In the genomic region with DNA sequence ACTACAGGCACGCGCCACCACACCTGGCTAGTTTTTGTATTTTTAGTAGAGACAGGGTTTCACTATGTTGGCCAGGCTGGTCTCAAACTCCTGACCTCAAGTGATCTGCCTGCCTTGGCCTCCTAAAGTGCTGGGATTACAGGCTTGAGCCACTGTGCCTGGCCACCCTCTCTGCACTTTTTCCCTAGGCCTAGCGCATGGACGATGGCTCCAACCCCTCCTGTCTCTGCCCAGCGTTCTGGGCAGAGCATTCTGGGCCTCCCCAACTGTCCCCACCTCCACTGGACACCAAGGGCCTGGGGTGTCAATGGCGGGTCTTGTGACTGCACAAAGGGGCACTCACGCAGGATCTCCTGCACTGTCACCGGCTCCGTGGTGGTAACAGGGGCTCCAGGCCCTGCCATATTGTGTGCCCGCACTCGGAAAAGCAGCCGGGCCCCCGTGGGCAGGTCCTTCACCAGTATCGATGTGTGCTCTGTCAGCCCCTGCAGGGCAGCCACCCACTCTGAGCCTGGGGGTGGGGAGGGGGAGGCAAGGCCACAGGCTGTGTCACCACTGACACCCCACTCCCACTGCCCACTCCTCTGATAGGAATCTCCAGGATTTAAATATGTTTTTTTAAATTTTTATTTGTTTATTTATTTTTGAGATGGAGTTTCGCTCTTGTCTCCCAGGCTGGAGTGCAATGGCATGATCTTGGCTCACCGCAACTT, we compare ENCODE assay signal across 14 cellular contexts. TPM values are rescaled to one million over a fixed set of nuclear protein-coding genes. Genes with fewer than 3 reads are reported as not detected.
A peak's percentile ranks its signal among the peaks of the same experiment; 100 is the strongest.
DNase-seq lines count a peak whose midpoint lies in the region; FAIRE-seq and TF ChIP-seq lines count a peak whose summit lies in the region.
"Not testable (repeated sequence)": the region's sequence is repeated elsewhere in the genome, so short reads cannot be mapped to it uniquely, and the experiment has no call there.
"Had no signal": no experiment of that assay in that cellular context is flagged by ENCODE, and none has a peak within 500 bp of the region (broad histone marks: within the 10 kb centered on the region; RNA-seq: fewer than 3 reads in every experiment).

No MANE protein-coding gene starts in this region.

- H4K20me1 ChIP-seq in neural progenitor cell (ENCODE audit: low read depth); osteoblast (ENCODE audit: insufficient read depth, low read length): not testable (repeated sequence)

- H3K27ac Mint-ChIP-seq in neural progenitor cell: not testable (repeated sequence)

- H3F3A ChIP-seq in neural progenitor cell (ENCODE audit: low read depth): not testable (repeated sequence)

- FAIRE-seq in kidney (lab: Jason Lieb, UNC): not testable (repeated sequence)

- H3K27me3 ChIP-seq in cardiac muscle cell; right atrium auricular region; neural progenitor cell; osteoblast (ENCODE audit: insufficient read depth, low read length): not testable (repeated sequence)

- not testable (repeated sequence) for H3K4me1 Mint-ChIP-seq in neural progenitor cell

- not testable (repeated sequence) for H3K9ac ChIP-seq in kidney (ENCODE audit: low read length in 2 of 2); neural progenitor cell

- not testable (repeated sequence) for H3K4me3 ChIP-seq in cardiac muscle cell; right atrium auricular region; kidney (ENCODE audit: low read length in 2 of 2); neural progenitor cell; osteoblast (ENCODE audit: insufficient read depth, low read length)

- H3K27me3 Mint-ChIP-seq in neural progenitor cell (ENCODE audit: insufficient read depth, low read depth): not testable (repeated sequence)

- H3K4me1 ChIP-seq in cardiac muscle cell (ENCODE audit: low read depth); kidney (ENCODE audit: control insufficient read depth in 1 of 2, insufficient read depth in 1 of 2, low read depth in 1 of 2, low read length in 2 of 2); neural progenitor cell; osteoblast (ENCODE audit: insufficient read depth, low read length): not testable (repeated sequence)
- H3K4me1 ChIP-seq in right atrium auricular region: peaks cover 0 to 37% of the 10 kb centered on the region in 2 donors

- DNase-seq in ecto neural progenitor cell (ENCODE audit: low spot score) (peak; percentile 38), kidney (peak; percentile 59), neural progenitor cell (ENCODE audit: low spot score) (peak; percentile 1), osteoblast (ENCODE audit: insufficient read length, low spot score, missing footprints) (peak; percentile 59)
- DNase-seq in cardiac muscle cell (ENCODE audit: low read depth in 1 of 2, low spot score in 1 of 2); right atrium auricular region (ENCODE audit: low spot score): not testable (repeated sequence)

- intact Hi-C loops in kidney (cut with DNase I): not testable (repeated sequence)

- H2AFZ ChIP-seq in neural progenitor cell (replicated peaks); osteoblast (ENCODE audit: low read length): not testable (repeated sequence)

- H3K27ac ChIP-seq in cardiac muscle cell (peak overlapping the region; percentile 85), right atrium auricular region (peak overlapping the region; percentile 3 to 16)
- not testable (repeated sequence) for H3K27ac ChIP-seq in kidney (ENCODE audit: low read depth in 2 of 2, low read length in 2 of 2); neural progenitor cell; osteoblast (ENCODE audit: low read depth, low read length)

- H3K36me3 Mint-ChIP-seq in neural progenitor cell: not testable (repeated sequence)

- peaks cover 83% of the 10 kb centered on the region for H3K36me3 ChIP-seq in cardiac muscle cell
- peaks cover 94% of the 10 kb centered on the region for H3K36me3 ChIP-seq in right atrium auricular region
- H3K36me3 ChIP-seq in kidney (ENCODE audit: control insufficient read depth in 1 of 2, insufficient read depth in 2 of 2, low read length in 2 of 2); neural progenitor cell; osteoblast (ENCODE audit: insufficient read depth, low read length): not testable (repeated sequence)

- H3K4me3 Mint-ChIP-seq in neural progenitor cell: not testable (repeated sequence)

- H3K9me3 ChIP-seq in cardiac muscle cell (ENCODE audit: low read depth); right atrium auricular region; kidney (ENCODE audit: control insufficient read depth in 1 of 2, low read length in 2 of 2); neural progenitor cell (ENCODE audit: low read depth); osteoblast (ENCODE audit: low read depth, low read length): not testable (repeated sequence)

- not testable (repeated sequence) for H3K9me3 Mint-ChIP-seq in neural progenitor cell

- H3K79me2 ChIP-seq in neural progenitor cell (ENCODE audit: low read depth); osteoblast (ENCODE audit: insufficient read depth, low read length): not testable (repeated sequence)

- TF ChIP-seq CTCF in cardiac muscle cell (IDR thresholded peaks at IDR 0.05; ENCODE audit: low read depth, low read length); right atrium auricular region (IDR thresholded peaks at IDR 0.05); kidney (IDR thresholded peaks at IDR 0.05; ENCODE audit: borderline replicate concordance, extremely low read depth, insufficient read depth); neural progenitor cell (IDR thresholded peaks at IDR 0.05); osteoblast (IDR thresholded peaks at IDR 0.05; ENCODE audit: extremely low read depth, low read depth, low read length): not testable (repeated sequence)

- H3K4me2 ChIP-seq in neural progenitor cell; osteoblast (ENCODE audit: insufficient read depth, low read length): not testable (repeated sequence)

RNA-seq across cellular contexts. Expression of gene MYBPC3, which starts 17.6 kb away (rescaled TPM):
- total RNA-seq in cardiac muscle cell (489 and 605 TPM in 2 replicates), right atrium auricular region (1,000 to 10,000 TPM in 1 of 2 donors, 100 to 1,000 TPM in 1; 797 to 1,210 TPM), kidney (0.19 TPM), neural progenitor cell (ENCODE audit: low replicate concordance) (0.06 and 0.12 TPM in 2 replicates), osteoblast (not detected in 2 replicates)
- polyA plus RNA-seq in cardiac muscle cell (476 and 751 TPM in 2 replicates), kidney (ENCODE audit: insufficient read depth, low read depth, low replicate concordance) (0.52 TPM)
- total RNA-seq: A673; CD4-positive, alpha-beta memory T cell; CD4-positive, CD25-positive, alpha-beta regulatory T cell; CD8-positive, alpha-beta memory T cell; Daoy; G401; GM12878 had no signal
- polyA plus RNA-seq: AG04450; CD4-positive, alpha-beta memory T cell; CD4-positive, CD25-positive, alpha-beta regulatory T cell; CD8-positive, alpha-beta memory T cell had no signal

RNA-seq across cellular contexts. Expression of gene SPI1, which starts 43.5 kb away (rescaled TPM):
- total RNA-seq in cardiac muscle cell (not detected in 2 replicates), right atrium auricular region (10 to 100 TPM in 1 of 2 donors, 1 to 10 TPM in 1; 7.5 to 23.1 TPM), kidney (39.8 TPM), neural progenitor cell (ENCODE audit: low replicate concordance) (not detected in 2 replicates), osteoblast (not detected in 2 replicates)
- polyA plus RNA-seq in cardiac muscle cell (0.56 and 1.3 TPM in 2 replicates), kidney (ENCODE audit: insufficient read depth, low read depth, low replicate concordance) (7.3 TPM)
- total RNA-seq: A673, Daoy, G401 had no signal
- polyA plus RNA-seq: AG04450; CD8-positive, alpha-beta memory T cell had no signal

Comparison
In these comparisons a context has a peak if more than half of its experiments do, and no peak if none do; other contexts are left out.
1. RNA of gene MYBPC3, which starts 17.6 kb away (total RNA-seq): 797 to 1,210 TPM in right atrium auricular region and 489 to 605 TPM in cardiac muscle cell; 0.19 TPM in kidney (single experiment), 0.06 to 0.12 TPM in neural progenitor cell and not detected in osteoblast; every median in the first group is over 100 times any median in the second.